In the genomic region with DNA sequence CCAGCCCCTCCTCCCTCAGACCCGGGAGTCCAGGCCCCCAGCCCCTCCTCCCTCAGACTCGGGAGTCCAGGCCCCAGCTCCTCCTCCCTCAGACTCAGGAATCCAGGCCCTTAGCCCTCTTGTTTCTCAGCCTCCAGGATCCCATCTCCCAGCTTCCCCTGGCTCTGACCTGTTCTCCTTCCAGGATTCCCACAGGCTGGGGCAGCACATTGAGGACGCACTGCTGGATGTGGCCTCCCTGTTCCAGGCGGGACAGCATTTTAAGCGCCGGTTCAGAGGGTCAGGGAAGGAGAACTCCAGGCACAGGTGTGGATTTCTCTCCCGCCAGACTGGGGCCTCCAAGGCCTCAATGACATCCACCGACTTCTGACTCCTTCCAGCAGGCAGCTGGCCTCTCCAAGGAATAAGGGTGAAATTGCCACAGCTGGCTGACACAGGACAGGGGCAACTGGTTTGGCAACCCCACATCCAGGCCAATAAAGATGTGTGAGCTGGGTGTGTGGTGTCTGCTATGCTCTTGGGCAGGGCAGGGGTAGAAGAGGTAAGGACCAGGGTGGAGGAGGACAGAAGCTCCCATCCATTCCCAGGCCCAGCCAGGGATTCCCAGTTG, we compare ENCODE assay signal across 1 cellular context.
TF ChIP-seq lines count a peak whose summit lies in the region.

No MANE protein-coding gene starts in this region.

TF ChIP-seq in IMR-90, 13 proteins besides CTCF, POLR2A, EP300 and RAD21 (continued from another document):
- no peak for TF ChIP-seq ELK1 (IDR thresholded peaks at IDR 0.05; ENCODE audit: borderline replicate concordance, low read depth, low read length)
- TF ChIP-seq MXI1 (IDR thresholded peaks at IDR 0.05; ENCODE audit: borderline replicate concordance, low read depth, low read length), result no peak
- no peak for TF ChIP-seq MAFK (IDR thresholded peaks at IDR 0.05; ENCODE audit: low read depth, low read length)
- TF ChIP-seq USF2 (IDR thresholded peaks at IDR 0.05; ENCODE audit: low read depth, low read length), result no peak
- no peak for TF ChIP-seq BHLHE40 (IDR thresholded peaks at IDR 0.05; ENCODE audit: low read depth, low read length)
- no peak for TF ChIP-seq RCOR1 (IDR thresholded peaks at IDR 0.05; ENCODE audit: insufficient replicate concordance, low read length)
TF ChIP-seq in IMR-90: peak in this region for 0.
